ENCODE assay signal across 8 cellular contexts in the genomic region with DNA sequence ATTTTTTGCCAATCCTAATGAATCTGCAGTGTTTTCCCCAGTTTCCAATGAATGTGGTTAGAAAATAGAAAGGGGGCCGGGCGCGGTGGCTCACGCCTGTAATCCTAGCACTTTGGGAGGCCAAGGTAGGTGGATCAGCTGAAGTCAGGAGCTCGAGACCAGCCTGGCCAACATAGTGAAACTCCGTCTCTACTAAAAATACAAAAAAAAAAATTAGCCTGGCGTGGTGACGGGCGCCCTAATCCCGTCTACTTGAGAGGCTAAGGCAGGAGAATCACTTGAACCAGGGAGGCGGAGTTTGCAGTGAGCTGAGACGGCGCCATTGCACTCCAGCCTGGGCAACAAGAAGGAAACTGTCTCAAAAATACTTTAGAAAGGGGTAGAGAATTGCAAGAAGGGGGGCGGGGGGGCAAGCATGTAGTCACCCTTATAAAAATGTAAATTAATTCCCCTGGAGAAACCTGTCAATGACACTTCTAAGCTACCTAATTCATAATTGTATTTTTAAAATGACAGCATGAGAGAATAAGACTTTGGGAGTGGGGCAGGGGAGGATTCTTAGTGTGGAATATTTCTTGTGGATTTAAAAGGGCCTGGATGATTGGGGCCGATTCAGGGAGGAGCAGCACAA. TPM values are rescaled to one million over a fixed set of nuclear protein-coding genes. Genes with fewer than 3 reads are reported as not detected.
DNase-seq lines count a peak whose midpoint lies in the region; TF ChIP-seq lines count a peak whose summit lies in the region.

No MANE protein-coding gene starts in this region.

- TF ChIP-seq CTCF in testis (IDR thresholded peaks at IDR 0.05) (no peak), GM20000 (IDR thresholded peaks at IDR 0.05; ENCODE audit: extremely low read depth, missing control alignments) (no peak)

- peak overlapping the region; percentile 98 for H3K27ac Mint-ChIP-seq in activated T-cell treated with anti-CD3 and anti-CD28 coated beads, Interleukin-2, amount 50 U/mL, for 24 hours
- H3K27ac Mint-ChIP-seq in activated T-helper 2 cell treated with anti-CD3 and anti-CD28 coated beads, Interferon-gamma antibody, Interleukin-2, Interleukin-4, amounts not matched to agents 10 μg/mL and 5 μg/mL and 100 μg/mL, durations not matched to agents 14 hours and 24 hours and 36 hours: peak overlapping the region; percentile 100

- WGBS in testis, 2 donors: 55 to 67% methylated on average over 15 of the region's 15 CpGs

- peak overlapping the region; percentile 96 to 98 for H3K27ac ChIP-seq in testis

- no peaks in the 10 kb centered on the region for H3K27me3 ChIP-seq in testis

- intact Hi-C loops in activated T-helper 2 cell treated with anti-CD3 and anti-CD28 coated beads, Interferon-gamma antibody, Interleukin-2, Interleukin-4, amounts not matched to agents 10 μg/mL and 5 μg/mL and 100 μg/mL, durations not matched to agents 14 hours and 24 hours and 36 hours (cut with micrococcal nuclease): loop anchor here (2.0 to 5.0 kb wide), 3 partner anchors 183 to 463 kb away; partner anchors contain the start of genes RPS29, SOS2 and VCPKMT
- intact Hi-C loops in testis (cut with DNase I; ENCODE audit: low total_unique reads): loop anchor here (5.0 kb wide), 1 partner anchor 137 kb away; no protein-coding TSS in a partner anchor

- no peak for TF ChIP-seq POLR2A in testis (IDR thresholded peaks at IDR 0.05)

- no peaks in the 10 kb centered on the region for H3K9me3 ChIP-seq in testis

- H3K36me3 Mint-ChIP-seq in activated T-cell treated with anti-CD3 and anti-CD28 coated beads, Interleukin-2, amount 50 U/mL, for 24 hours (ENCODE audit: low read depth): peaks cover 28% of the 10 kb centered on the region
- peaks cover 19% of the 10 kb centered on the region for H3K36me3 Mint-ChIP-seq in activated T-helper 2 cell treated with anti-CD3 and anti-CD28 coated beads, Interferon-gamma antibody, Interleukin-2, Interleukin-4, amounts not matched to agents 10 μg/mL and 5 μg/mL and 100 μg/mL, durations not matched to agents 14 hours and 24 hours and 36 hours (ENCODE audit: low read depth)

- H3K4me1 ChIP-seq in testis: peaks cover 27% of the 10 kb centered on the region

- no peaks in the 10 kb centered on the region for H3K36me3 ChIP-seq in testis (ENCODE audit: low read depth, missing control alignments)

- no peaks in the 10 kb centered on the region for H3K9me3 Mint-ChIP-seq in activated T-cell treated with anti-CD3 and anti-CD28 coated beads, Interleukin-2, amount 50 U/mL, for 24 hours
- no peaks in the 10 kb centered on the region for H3K9me3 Mint-ChIP-seq in activated T-helper 2 cell treated with anti-CD3 and anti-CD28 coated beads, Interferon-gamma antibody, Interleukin-2, Interleukin-4, amounts not matched to agents 10 μg/mL and 5 μg/mL and 100 μg/mL, durations not matched to agents 14 hours and 24 hours and 36 hours

- H3K4me3 Mint-ChIP-seq in activated T-cell treated with anti-CD3 and anti-CD28 coated beads, Interleukin-2, amount 50 U/mL, for 24 hours: peak overlapping the region; percentile 95
- peak overlapping the region; percentile 96 for H3K4me3 Mint-ChIP-seq in activated T-helper 2 cell treated with anti-CD3 and anti-CD28 coated beads, Interferon-gamma antibody, Interleukin-2, Interleukin-4, amounts not matched to agents 10 μg/mL and 5 μg/mL and 100 μg/mL, durations not matched to agents 14 hours and 24 hours and 36 hours (ENCODE audit: low read depth)

- H3K4me1 Mint-ChIP-seq in activated T-cell treated with anti-CD3 and anti-CD28 coated beads, Interleukin-2, amount 50 U/mL, for 24 hours (ENCODE audit: low read depth): peaks cover 40% of the 10 kb centered on the region
- H3K4me1 Mint-ChIP-seq in activated T-helper 2 cell treated with anti-CD3 and anti-CD28 coated beads, Interferon-gamma antibody, Interleukin-2, Interleukin-4, amounts not matched to agents 10 μg/mL and 5 μg/mL and 100 μg/mL, durations not matched to agents 14 hours and 24 hours and 36 hours (ENCODE audit: low read depth): peaks cover 29% of the 10 kb centered on the region

- H3K27me3 Mint-ChIP-seq in activated T-cell treated with anti-CD3 and anti-CD28 coated beads, Interleukin-2, amount 50 U/mL, for 24 hours: no peaks in the 10 kb centered on the region
- no peaks in the 10 kb centered on the region for H3K27me3 Mint-ChIP-seq in activated T-helper 2 cell treated with anti-CD3 and anti-CD28 coated beads, Interferon-gamma antibody, Interleukin-2, Interleukin-4, amounts not matched to agents 10 μg/mL and 5 μg/mL and 100 μg/mL, durations not matched to agents 14 hours and 24 hours and 36 hours (ENCODE audit: low read depth)

- peak overlapping the region in 1 of 2 donors; percentile 99 for H3K4me3 ChIP-seq in testis

- DNase-seq in activated T-cell treated with anti-CD3 and anti-CD28 coated beads, Interleukin-2, amount 50 U/mL, for 24 hours: no peak
- DNase-seq in activated T-cell treated with anti-CD3 and anti-CD28 coated beads, Interleukin-2, amount 50 U/mL, for 1 hour: no peak
- DNase-seq in activated T-helper 2 cell treated with anti-CD3 and anti-CD28 coated beads, Interferon-gamma antibody, Interleukin-2, Interleukin-4, amounts not matched to agents 10 μg/mL and 5 μg/mL and 100 μg/mL, durations not matched to agents 14 hours and 24 hours and 36 hours (ENCODE audit: low spot score): no peak
- peak; percentile 30 for DNase-seq in kidney tubule cell (ENCODE audit: low spot score)
- DNase-seq in testis: no peak
- no peak for DNase-seq in GM20000 (ENCODE audit: low spot score)
- no peak for DNase-seq in stimulated activated CD4-positive, alpha-beta T cell treated with anti-CD3 and anti-CD28 coated beads, Interleukin-15, amount 100 ng/mL, for 24 hours
- DNase-seq in retina: no peak

RNA-seq across cellular contexts. Expression of gene KLHDC2, which starts 1.7 kb away (rescaled TPM):
- 28.9 and 31.6 TPM in 2 replicates for total RNA-seq in activated T-helper 2 cell treated with anti-CD3 and anti-CD28 coated beads, Interferon-gamma antibody, Interleukin-2, Interleukin-4, amounts not matched to agents 10 μg/mL and 5 μg/mL and 100 μg/mL, durations not matched to agents 14 hours and 24 hours and 36 hours
- total RNA-seq in testis: 10 to 100 TPM; 74.4 to 90.7 TPM
- 127 TPM for polyA plus RNA-seq in testis (ENCODE audit: insufficient read depth, low read depth, low replicate concordance)
